1 cellular context compared by ENCODE assay signal in the genomic region with DNA sequence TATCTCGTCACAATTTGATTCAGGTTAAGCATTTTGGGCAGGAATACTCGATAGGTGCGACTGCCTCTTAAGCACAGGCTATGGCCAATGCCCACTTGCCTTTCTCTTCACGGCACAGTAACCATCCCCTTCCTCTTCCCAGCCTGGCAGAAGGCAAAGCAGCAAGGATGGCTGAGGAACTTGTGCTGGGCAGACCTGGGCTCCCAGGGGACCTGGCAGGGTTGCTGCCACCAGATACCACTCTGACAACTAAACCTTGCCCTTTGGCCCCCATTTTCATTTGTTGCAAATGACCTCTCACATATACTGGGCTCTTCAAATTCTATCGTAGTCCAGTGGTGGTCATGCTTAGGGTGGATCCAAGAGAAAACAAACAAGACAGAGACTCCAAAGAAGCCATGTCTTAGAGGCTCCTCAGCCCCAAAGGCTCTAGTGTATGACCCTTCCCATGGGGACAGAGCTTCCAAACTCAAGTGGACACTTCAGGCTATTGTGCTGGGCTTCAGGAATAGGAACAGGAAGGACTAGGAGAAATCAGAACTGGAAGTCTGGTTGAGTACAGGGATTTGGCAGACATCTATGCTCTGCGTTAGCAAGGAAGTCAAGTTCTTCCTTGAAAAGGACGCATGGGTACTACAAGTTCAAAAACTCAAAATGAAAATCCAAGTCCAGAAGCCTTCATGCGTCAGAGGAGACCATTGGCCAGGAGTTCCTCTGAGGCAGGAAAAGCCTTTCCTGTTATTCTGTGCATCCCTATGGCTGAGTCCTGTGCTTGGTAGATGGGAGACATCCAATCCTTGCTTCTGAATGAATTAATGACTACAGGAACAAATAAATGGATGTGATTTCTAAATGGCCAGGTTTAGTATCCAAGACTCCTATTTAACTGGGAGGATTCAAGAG.
TF ChIP-seq lines count a peak whose summit lies in the region.

No MANE protein-coding gene starts in this region.

TF ChIP-seq in SK-N-SH treated with all-trans-retinoic acid at 6 μM for 48 hours, 23 proteins besides CTCF, POLR2A, EP300 and RAD21 (continued from another document):
- TF ChIP-seq, protein P1, sequence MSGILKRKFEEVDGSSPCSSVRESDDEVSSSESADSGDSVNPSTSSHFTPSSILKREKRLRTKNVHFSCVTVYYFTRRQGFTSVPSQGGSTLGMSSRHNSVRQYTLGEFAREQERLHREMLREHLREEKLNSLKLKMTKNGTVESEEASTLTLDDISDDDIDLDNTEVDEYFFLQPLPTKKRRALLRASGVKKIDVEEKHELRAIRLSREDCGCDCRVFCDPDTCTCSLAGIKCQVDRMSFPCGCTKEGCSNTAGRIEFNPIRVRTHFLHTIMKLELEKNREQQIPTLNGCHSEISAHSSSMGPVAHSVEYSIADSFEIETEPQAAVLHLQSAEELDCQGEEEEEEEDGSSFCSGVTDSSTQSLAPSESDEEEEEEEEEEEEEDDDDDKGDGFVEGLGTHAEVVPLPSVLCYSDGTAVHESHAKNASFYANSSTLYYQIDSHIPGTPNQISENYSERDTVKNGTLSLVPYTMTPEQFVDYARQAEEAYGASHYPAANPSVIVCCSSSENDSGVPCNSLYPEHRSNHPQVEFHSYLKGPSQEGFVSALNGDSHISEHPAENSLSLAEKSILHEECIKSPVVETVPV (CRISPR knock-in tag; IDR thresholded peaks at IDR 0.05): no peak
- TF ChIP-seq ESRRG (CRISPR knock-in tag; IDR thresholded peaks at IDR 0.05): no peak
- TF ChIP-seq, protein P2, sequence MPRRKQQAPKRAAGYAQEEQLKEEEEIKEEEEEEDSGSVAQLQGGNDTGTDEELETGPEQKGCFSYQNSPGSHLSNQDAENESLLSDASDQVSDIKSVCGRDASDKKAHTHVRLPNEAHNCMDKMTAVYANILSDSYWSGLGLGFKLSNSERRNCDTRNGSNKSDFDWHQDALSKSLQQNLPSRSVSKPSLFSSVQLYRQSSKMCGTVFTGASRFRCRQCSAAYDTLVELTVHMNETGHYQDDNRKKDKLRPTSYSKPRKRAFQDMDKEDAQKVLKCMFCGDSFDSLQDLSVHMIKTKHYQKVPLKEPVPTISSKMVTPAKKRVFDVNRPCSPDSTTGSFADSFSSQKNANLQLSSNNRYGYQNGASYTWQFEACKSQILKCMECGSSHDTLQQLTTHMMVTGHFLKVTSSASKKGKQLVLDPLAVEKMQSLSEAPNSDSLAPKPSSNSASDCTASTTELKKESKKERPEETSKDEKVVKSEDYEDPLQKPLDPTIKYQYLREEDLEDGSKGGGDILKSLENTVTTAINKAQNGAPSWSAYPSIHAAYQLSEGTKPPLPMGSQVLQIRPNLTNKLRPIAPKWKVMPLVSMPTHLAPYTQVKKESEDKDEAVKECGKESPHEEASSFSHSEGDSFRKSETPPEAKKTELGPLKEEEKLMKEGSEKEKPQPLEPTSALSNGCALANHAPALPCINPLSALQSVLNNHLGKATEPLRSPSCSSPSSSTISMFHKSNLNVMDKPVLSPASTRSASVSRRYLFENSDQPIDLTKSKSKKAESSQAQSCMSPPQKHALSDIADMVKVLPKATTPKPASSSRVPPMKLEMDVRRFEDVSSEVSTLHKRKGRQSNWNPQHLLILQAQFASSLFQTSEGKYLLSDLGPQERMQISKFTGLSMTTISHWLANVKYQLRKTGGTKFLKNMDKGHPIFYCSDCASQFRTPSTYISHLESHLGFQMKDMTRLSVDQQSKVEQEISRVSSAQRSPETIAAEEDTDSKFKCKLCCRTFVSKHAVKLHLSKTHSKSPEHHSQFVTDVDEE (CRISPR knock-in tag; IDR thresholded peaks at IDR 0.05): no peak
